1 cellular context compared by ENCODE assay signal in genomic region chr1:230160957-230161771, GRCh38.
TF ChIP-seq lines count a peak whose summit lies in the region.

No MANE protein-coding gene starts in this region.

TF ChIP-seq in K562, 482 proteins besides CTCF, POLR2A, EP300 and RAD21 (continued from another document and continues in another):
- TF ChIP-seq E2F8 (IDR thresholded peaks at IDR 0.05; ENCODE audit: low read depth, partially characterized antibody) = no peak
- TF ChIP-seq JUNB (CRISPR knock-in tag; conservative IDR thresholded peaks at IDR 0.05) = no peak
- no peak for TF ChIP-seq ZNF324 (CRISPR knock-in tag; IDR thresholded peaks at IDR 0.05)
- no peak for TF ChIP-seq KDM2B (CRISPR knock-in tag; IDR thresholded peaks at IDR 0.05)
- peak; percentile 39; the same call in 1 of the 2 replicates for TF ChIP-seq ETV1 (tag; conservative IDR thresholded peaks at IDR 0.05; ENCODE audit: low read depth)
- no peak for TF ChIP-seq NBN (IDR thresholded peaks at IDR 0.05; ENCODE audit: low read depth)
- TF ChIP-seq U2AF2 (optimal IDR thresholded peaks at IDR 0.05; ENCODE audit: low read depth, low read length) = no peak
- TF ChIP-seq CEBPZ (IDR thresholded peaks at IDR 0.05; ENCODE audit: borderline replicate concordance, low read depth, low read length) = no peak
- no peak for TF ChIP-seq STAG1 (CRISPR knock-in tag; IDR thresholded peaks at IDR 0.05; ENCODE audit: borderline replicate concordance)
- TF ChIP-seq MAZ (CRISPR knock-in tag; conservative IDR thresholded peaks at IDR 0.05 in 1 of 2, IDR thresholded peaks at IDR 0.05 in 1 of 2) = peak in 1 of 2 experiments; percentile 78; a peak in 1 of 4 replicates
- TF ChIP-seq GMEB1 (CRISPR knock-in tag; IDR thresholded peaks at IDR 0.05) = 0 out of 2 replicates have a peak, but pooled peaks have one; percentile 9
- TF ChIP-seq MAX (CRISPR knock-in tag; IDR thresholded peaks at IDR 0.05) = peak; percentile 89
- TF ChIP-seq DNMT1 (IDR thresholded peaks at IDR 0.05) = no peak
- TF ChIP-seq TAF7 (tag; IDR thresholded peaks at IDR 0.05) = peak; percentile 55
- no peak for TF ChIP-seq TAF9B (IDR thresholded peaks at IDR 0.05; ENCODE audit: partially characterized antibody)
- no peak for TF ChIP-seq ZFP36 (IDR thresholded peaks at IDR 0.05; ENCODE audit: low read depth, low read length, partially characterized antibody)
- TF ChIP-seq HMGN3 (IDR thresholded peaks at IDR 0.05; ENCODE audit: borderline replicate concordance, extremely low read depth, insufficient read length, low read depth, low read length) = no peak
- TF ChIP-seq HINFP (tag; conservative IDR thresholded peaks at IDR 0.05; ENCODE audit: low read depth) = no peak
- peak; percentile 87; the same call in 1 of the 2 replicates for TF ChIP-seq CLOCK (CRISPR knock-in tag; IDR thresholded peaks at IDR 0.05; ENCODE audit: borderline replicate concordance)
- no peak for TF ChIP-seq E4F1 (CRISPR knock-in tag; IDR thresholded peaks at IDR 0.05; ENCODE audit: borderline replicate concordance)
- TF ChIP-seq SNRNP70 (optimal IDR thresholded peaks at IDR 0.05; ENCODE audit: low read depth, low read length) = no peak
- no peak for TF ChIP-seq SFPQ (IDR thresholded peaks at IDR 0.05; ENCODE audit: low read depth, low read length)
- TF ChIP-seq ZNF507 (tag; conservative IDR thresholded peaks at IDR 0.05) = no peak
- TF ChIP-seq HDAC2 (IDR thresholded peaks at IDR 0.05) = no peak
- TF ChIP-seq KAT2B (IDR thresholded peaks at IDR 0.05; ENCODE audit: low read depth, low read length) = no peak
- TF ChIP-seq ATF1 (CRISPR knock-in tag; IDR thresholded peaks at IDR 0.05) = no peak
- TF ChIP-seq ATF1 (tag; IDR thresholded peaks at IDR 0.05) = peak; percentile 67
- TF ChIP-seq TGIF2 (CRISPR knock-in tag; IDR thresholded peaks at IDR 0.05) = no peak
- no peak for TF ChIP-seq DLX4 (CRISPR knock-in tag; IDR thresholded peaks at IDR 0.05)
- TF ChIP-seq ZNF146 (CRISPR knock-in tag; IDR thresholded peaks at IDR 0.05; ENCODE audit: unreplicated experiment) = no peak
- no peak for TF ChIP-seq ZSCAN29 (IDR thresholded peaks at IDR 0.05)
- no peak for TF ChIP-seq CSDE1 (IDR thresholded peaks at IDR 0.05)
- no peak for TF ChIP-seq POLR2G (IDR thresholded peaks at IDR 0.05; ENCODE audit: low read depth, low read length)
- peak; percentile 94 for TF ChIP-seq SOX6 (IDR thresholded peaks at IDR 0.05)
- no peak for TF ChIP-seq ZNF699 (CRISPR knock-in tag; IDR thresholded peaks at IDR 0.05; ENCODE audit: insufficient replicate concordance)
- no peak for TF ChIP-seq E2F3 (CRISPR knock-in tag; IDR thresholded peaks at IDR 0.05)
- peak in 1 of 2 experiments; percentile 68; a peak in 1 of 4 replicates for TF ChIP-seq RCOR1 (IDR thresholded peaks at IDR 0.05; ENCODE audit: borderline replicate concordance in 1 of 2, low read depth in 2 of 2, low read length in 2 of 2)
- TF ChIP-seq HNRNPK (IDR thresholded peaks at IDR 0.05; ENCODE audit: low read depth, low read length, poor library complexity, severe bottlenecking) = no peak
- no peak for TF ChIP-seq HNRNPUL1 (IDR thresholded peaks at IDR 0.05; ENCODE audit: low read length)
- no peak for TF ChIP-seq ZNF408 (CRISPR knock-in tag; IDR thresholded peaks at IDR 0.05; ENCODE audit: low read depth)
- no peak; the same call in 1 of the 2 replicates for TF ChIP-seq ARID3B (CRISPR knock-in tag; IDR thresholded peaks at IDR 0.05; ENCODE audit: borderline replicate concordance)
- no peak for TF ChIP-seq SRSF9 (IDR thresholded peaks at IDR 0.05; ENCODE audit: borderline replicate concordance, low read depth, low read length)
- TF ChIP-seq EHMT2 (IDR thresholded peaks at IDR 0.05) = no peak
